In the genomic region with DNA sequence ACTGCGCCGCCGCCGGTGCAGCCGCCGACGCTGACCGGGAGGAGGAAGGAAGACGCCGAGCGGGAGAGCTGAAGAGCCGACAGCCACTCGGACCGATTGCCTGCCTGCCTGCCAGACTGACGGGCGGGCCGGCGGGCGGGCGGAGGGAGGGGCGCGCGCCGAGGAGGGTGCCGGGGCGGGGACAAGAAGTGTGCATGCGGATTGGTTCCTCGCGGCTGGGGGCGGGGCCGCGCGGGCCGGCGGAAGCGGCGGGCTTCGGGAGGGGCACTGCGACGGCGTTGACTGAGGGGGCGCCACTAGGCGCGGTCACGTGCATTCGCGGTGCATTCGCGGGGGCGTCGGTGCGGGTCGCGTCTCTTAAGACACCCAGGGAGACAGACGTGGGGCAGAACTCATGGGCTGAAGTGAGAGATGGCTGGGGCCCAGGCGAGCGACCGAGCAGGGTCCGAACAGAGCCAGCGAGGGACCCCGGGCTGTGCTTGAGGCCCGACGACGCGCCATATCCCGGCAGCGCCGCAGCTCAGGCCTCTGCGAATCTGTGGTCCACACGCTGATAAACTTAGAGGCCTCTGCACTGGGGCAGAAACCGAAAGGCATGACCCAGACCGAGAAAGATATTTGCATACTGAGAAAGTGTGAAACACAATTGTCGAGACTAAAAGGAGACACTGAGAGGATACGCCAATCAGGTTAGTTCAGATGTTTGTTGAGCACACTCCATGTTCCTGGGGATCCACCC, we compare ENCODE assay signal across 7 cellular contexts. TPM values are rescaled to one million over a fixed set of nuclear protein-coding genes. Genes with fewer than 3 reads are reported as not detected.
A peak's percentile ranks its signal among the peaks of the same experiment; 100 is the strongest.
DNase-seq lines count a peak whose midpoint lies in the region; ATAC-seq and TF ChIP-seq lines count a peak whose summit lies in the region.

A gene (minus strand): TSS at position 118 of the 739 bp plus-strand sequence. CDS start 205 bp downstream, outside the sequence.

- DNase-seq in NCI-H1930 (lab: John Stamatoyannopoulos, UW) (peak; percentile 69 to 84), T1000 (lab: John Stamatoyannopoulos, UW) (peak; percentile 80), astrocyte of the spinal cord (ENCODE audit: low read depth, low spot score) (peak; percentile 92), hypothalamus (lab: John Stamatoyannopoulos, UW) (peak; percentile 46 to 98 (median 92)), sciatic nerve (ENCODE audit: low spot score) (peak; percentile 96)

- peak; percentile 29 for TF ChIP-seq CTCF in astrocyte of the spinal cord (IDR thresholded peaks at IDR 0.05; ENCODE audit: low read depth, low read length)

- intact Hi-C loops in sciatic nerve (cut with DNase I): no loop called here

- peak; percentile 81 for ATAC-seq in GM18502 (IDR thresholded peaks at IDR 0.05; ENCODE audit: poor library complexity, unreplicated experiment)
- peak; percentile 82 for ATAC-seq in HG02885 (IDR thresholded peaks at IDR 0.05; ENCODE audit: poor library complexity, unreplicated experiment)
- peak; percentile 99 for ATAC-seq in sciatic nerve

- peak within 1 kb of the TSS; percentile 94 for H3K4me3 ChIP-seq in astrocyte of the spinal cord (ENCODE audit: low read depth, low read length)

- in situ Hi-C loops in astrocyte of the spinal cord (cut with HindIII; ENCODE audit: low sequenced_read_pairs): no loop called here

RNA-seq across cellular contexts. Expression of the gene that starts here (rescaled TPM):
- total RNA-seq in sciatic nerve: 135 TPM

Comparison
In these comparisons a context has a peak if more than half of its experiments do, and no peak if none do; other contexts are left out.
1. Peak in every context shown above with its lines: DNase-seq, ATAC-seq and H3K4me3 ChIP-seq.